ENCODE assay signal across 1 cellular context in the genomic region with DNA sequence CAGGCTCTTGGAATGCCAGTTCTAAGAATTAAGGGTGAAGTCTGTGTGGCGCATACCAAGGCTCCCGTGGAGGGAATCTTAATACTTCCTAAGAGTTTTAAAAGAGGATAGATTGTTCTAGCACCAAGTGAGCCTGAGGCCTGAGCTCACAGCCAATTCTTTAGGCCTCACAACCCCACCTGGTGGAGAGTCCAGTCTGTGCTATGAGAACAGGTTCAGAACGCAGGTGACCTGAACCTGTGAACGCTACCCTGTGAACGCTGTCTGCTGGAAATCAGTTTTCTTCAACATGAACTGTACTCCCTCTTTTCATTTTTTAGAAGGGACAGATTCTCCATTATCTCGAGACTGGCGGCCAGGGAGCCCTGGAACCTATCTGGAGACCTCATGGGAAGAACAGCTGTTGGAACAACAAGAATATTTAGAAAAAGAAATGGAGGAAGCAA.
TF ChIP-seq lines count a peak whose summit lies in the region.

No MANE protein-coding gene starts in this region.

TF ChIP-seq in GM23338, 12 proteins besides CTCF, POLR2A, EP300 and RAD21:
- TF ChIP-seq, protein P1, sequence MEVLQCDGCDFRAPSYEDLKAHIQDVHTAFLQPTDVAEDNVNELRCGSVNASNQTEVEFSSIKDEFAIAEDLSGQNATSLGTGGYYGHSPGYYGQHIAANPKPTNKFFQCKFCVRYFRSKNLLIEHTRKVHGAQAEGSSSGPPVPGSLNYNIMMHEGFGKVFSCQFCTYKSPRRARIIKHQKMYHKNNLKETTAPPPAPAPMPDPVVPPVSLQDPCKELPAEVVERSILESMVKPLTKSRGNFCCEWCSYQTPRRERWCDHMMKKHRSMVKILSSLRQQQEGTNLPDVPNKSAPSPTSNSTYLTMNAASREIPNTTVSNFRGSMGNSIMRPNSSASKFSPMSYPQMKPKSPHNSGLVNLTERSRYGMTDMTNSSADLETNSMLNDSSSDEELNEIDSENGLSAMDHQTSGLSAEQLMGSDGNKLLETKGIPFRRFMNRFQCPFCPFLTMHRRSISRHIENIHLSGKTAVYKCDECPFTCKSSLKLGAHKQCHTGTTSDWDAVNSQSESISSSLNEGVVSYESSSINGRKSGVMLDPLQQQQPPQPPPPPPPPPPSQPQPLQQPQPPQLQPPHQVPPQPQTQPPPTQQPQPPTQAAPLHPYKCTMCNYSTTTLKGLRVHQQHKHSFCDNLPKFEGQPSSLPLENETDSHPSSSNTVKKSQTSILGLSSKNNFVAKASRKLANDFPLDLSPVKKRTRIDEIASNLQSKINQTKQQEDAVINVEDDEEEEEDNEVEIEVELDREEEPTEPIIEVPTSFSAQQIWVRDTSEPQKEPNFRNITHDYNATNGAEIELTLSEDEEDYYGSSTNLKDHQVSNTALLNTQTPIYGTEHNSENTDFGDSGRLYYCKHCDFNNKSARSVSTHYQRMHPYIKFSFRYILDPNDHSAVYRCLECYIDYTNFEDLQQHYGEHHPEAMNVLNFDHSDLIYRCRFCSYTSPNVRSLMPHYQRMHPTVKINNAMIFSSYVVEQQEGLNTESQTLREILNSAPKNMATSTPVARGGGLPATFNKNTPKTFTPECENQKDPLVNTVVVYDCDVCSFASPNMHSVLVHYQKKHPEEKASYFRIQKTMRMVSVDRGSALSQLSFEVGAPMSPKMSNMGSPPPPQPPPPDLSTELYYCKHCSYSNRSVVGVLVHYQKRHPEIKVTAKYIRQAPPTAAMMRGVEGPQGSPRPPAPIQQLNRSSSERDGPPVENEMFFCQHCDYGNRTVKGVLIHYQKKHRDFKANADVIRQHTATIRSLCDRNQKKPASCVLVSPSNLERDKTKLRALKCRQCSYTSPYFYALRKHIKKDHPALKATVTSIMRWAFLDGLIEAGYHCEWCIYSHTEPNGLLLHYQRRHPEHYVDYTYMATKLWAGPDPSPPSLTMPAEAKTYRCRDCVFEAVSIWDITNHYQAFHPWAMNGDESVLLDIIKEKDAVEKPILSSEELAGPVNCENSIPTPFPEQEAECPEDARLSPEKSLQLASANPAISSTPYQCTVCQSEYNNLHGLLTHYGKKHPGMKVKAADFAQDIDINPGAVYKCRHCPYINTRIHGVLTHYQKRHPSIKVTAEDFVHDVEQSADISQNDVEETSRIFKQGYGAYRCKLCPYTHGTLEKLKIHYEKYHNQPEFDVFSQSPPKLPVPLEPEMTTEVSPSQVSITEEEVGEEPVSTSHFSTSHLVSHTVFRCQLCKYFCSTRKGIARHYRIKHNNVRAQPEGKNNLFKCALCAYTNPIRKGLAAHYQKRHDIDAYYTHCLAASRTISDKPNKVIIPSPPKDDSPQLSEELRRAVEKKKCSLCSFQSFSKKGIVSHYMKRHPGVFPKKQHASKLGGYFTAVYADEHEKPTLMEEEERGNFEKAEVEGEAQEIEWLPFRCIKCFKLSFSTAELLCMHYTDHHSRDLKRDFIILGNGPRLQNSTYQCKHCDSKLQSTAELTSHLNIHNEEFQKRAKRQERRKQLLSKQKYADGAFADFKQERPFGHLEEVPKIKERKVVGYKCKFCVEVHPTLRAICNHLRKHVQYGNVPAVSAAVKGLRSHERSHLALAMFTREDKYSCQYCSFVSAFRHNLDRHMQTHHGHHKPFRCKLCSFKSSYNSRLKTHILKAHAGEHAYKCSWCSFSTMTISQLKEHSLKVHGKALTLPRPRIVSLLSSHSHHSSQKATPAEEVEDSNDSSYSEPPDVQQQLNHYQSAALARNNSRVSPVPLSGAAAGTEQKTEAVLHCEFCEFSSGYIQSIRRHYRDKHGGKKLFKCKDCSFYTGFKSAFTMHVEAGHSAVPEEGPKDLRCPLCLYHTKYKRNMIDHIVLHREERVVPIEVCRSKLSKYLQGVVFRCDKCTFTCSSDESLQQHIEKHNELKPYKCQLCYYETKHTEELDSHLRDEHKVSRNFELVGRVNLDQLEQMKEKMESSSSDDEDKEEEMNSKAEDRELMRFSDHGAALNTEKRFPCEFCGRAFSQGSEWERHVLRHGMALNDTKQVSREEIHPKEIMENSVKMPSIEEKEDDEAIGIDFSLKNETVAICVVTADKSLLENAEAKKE (CRISPR knock-in tag; IDR thresholded peaks at IDR 0.05): no peak
- TF ChIP-seq ZNF331 (CRISPR knock-in tag; IDR thresholded peaks at IDR 0.05; ENCODE audit: low read depth) (no peak), POLR2AphosphoS5 (IDR thresholded peaks at IDR 0.05; ENCODE audit: low read depth) (no peak), NANOG (IDR thresholded peaks at IDR 0.05; ENCODE audit: borderline replicate concordance) (no peak), EZH2phosphoT487 (IDR thresholded peaks at IDR 0.05; ENCODE audit: unreplicated experiment) (no peak), EZH2 (IDR thresholded peaks at IDR 0.05; ENCODE audit: low read depth, unreplicated experiment) (no peak), CREB1 (CRISPR knock-in tag; IDR thresholded peaks at IDR 0.05; ENCODE audit: low read depth) (no peak), STAT1 (IDR thresholded peaks at IDR 0.05; ENCODE audit: unreplicated experiment) (no peak), JUNB (IDR thresholded peaks at IDR 0.05; ENCODE audit: unreplicated experiment) (no peak), ZNF114 (CRISPR knock-in tag; IDR thresholded peaks at IDR 0.05) (no peak)
- TF ChIP-seq, protein P2, sequence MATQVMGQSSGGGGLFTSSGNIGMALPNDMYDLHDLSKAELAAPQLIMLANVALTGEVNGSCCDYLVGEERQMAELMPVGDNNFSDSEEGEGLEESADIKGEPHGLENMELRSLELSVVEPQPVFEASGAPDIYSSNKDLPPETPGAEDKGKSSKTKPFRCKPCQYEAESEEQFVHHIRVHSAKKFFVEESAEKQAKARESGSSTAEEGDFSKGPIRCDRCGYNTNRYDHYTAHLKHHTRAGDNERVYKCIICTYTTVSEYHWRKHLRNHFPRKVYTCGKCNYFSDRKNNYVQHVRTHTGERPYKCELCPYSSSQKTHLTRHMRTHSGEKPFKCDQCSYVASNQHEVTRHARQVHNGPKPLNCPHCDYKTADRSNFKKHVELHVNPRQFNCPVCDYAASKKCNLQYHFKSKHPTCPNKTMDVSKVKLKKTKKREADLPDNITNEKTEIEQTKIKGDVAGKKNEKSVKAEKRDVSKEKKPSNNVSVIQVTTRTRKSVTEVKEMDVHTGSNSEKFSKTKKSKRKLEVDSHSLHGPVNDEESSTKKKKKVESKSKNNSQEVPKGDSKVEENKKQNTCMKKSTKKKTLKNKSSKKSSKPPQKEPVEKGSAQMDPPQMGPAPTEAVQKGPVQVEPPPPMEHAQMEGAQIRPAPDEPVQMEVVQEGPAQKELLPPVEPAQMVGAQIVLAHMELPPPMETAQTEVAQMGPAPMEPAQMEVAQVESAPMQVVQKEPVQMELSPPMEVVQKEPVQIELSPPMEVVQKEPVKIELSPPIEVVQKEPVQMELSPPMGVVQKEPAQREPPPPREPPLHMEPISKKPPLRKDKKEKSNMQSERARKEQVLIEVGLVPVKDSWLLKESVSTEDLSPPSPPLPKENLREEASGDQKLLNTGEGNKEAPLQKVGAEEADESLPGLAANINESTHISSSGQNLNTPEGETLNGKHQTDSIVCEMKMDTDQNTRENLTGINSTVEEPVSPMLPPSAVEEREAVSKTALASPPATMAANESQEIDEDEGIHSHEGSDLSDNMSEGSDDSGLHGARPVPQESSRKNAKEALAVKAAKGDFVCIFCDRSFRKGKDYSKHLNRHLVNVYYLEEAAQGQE (IDR thresholded peaks at IDR 0.05; ENCODE audit: unreplicated experiment): no peak
- TF ChIP-seq, protein P3, sequence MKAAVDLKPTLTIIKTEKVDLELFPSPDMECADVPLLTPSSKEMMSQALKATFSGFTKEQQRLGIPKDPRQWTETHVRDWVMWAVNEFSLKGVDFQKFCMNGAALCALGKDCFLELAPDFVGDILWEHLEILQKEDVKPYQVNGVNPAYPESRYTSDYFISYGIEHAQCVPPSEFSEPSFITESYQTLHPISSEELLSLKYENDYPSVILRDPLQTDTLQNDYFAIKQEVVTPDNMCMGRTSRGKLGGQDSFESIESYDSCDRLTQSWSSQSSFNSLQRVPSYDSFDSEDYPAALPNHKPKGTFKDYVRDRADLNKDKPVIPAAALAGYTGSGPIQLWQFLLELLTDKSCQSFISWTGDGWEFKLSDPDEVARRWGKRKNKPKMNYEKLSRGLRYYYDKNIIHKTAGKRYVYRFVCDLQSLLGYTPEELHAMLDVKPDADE (IDR thresholded peaks at IDR 0.05): no peak
